8 cellular contexts compared by ENCODE assay signal in genomic region chr3:11581237-11582122, GRCh38.
DNase-seq lines count a peak whose midpoint lies in the region; ATAC-seq, FAIRE-seq and TF ChIP-seq lines count a peak whose summit lies in the region.

No MANE protein-coding gene starts in this region.

- no peak for DNase-seq in GM12891 (ENCODE audit: insufficient read length, low spot score)
- DNase-seq in adipocyte (ENCODE audit: low read depth): no peak
- DNase-seq in hippocampal formation (lab: John Stamatoyannopoulos, UW): peak; percentile 64 to 85
- DNase-seq in sciatic nerve (ENCODE audit: low spot score): no peak
- no peak for DNase-seq in RPMI8226
- DNase-seq in stimulated activated naive CD4-positive, alpha-beta T cell (lab: John Stamatoyannopoulos, UW): no peak
- DNase-seq in activated naive CD4-positive, alpha-beta T cell treated with anti-CD3 and anti-CD28 coated beads, Interleukin-2, amount 10 ng/mL, durations not matched to agents 7 days and 5 days: no peak
- DNase-seq in CD4-positive, alpha-beta memory T cell: no peak

- H3K4me3 Mint-ChIP-seq in activated naive CD4-positive, alpha-beta T cell treated with anti-CD3 and anti-CD28 coated beads, Interleukin-2, amount 10 ng/mL, durations not matched to agents 7 days and 5 days: no peak overlapping the region
- no peak overlapping the region for H3K4me3 Mint-ChIP-seq in CD4-positive, alpha-beta memory T cell

- peak overlapping the region; percentile 72 for H3K9ac ChIP-seq in adipocyte (ENCODE audit: low read length)

- H3K9me3 Mint-ChIP-seq in activated naive CD4-positive, alpha-beta T cell treated with anti-CD3 and anti-CD28 coated beads, Interleukin-2, amount 10 ng/mL, durations not matched to agents 7 days and 5 days: no peaks in the 10 kb centered on the region
- peaks cover 0 to 1% (median 0%) of the 10 kb centered on the region in 8 donors for H3K9me3 Mint-ChIP-seq in CD4-positive, alpha-beta memory T cell

- H3K27me3 Mint-ChIP-seq in activated naive CD4-positive, alpha-beta T cell treated with anti-CD3 and anti-CD28 coated beads, Interleukin-2, amount 10 ng/mL, durations not matched to agents 7 days and 5 days: no peaks in the 10 kb centered on the region
- H3K27me3 Mint-ChIP-seq in CD4-positive, alpha-beta memory T cell: no peaks in the 10 kb centered on the region

- no peaks in the 10 kb centered on the region for H3K9me3 ChIP-seq in adipocyte (ENCODE audit: control insufficient read depth, low read length)
- no peaks in the 10 kb centered on the region for H3K9me3 ChIP-seq in CD4-positive, alpha-beta memory T cell (ENCODE audit: control insufficient read depth in 1 of 2, low read length in 2 of 2)

- intact Hi-C loops in sciatic nerve (cut with DNase I): no loop called here
- intact Hi-C loops in CD4-positive, alpha-beta memory T cell (cut with micrococcal nuclease): no loop called here

- H3K27ac ChIP-seq in CD4-positive, alpha-beta memory T cell (ENCODE audit: low read depth, low read length): no peak overlapping the region

- H3K27me3 ChIP-seq in adipocyte (replicated peaks; ENCODE audit: control insufficient read depth, insufficient read depth, low read length): no peaks in the 10 kb centered on the region
- H3K27me3 ChIP-seq in CD4-positive, alpha-beta memory T cell (ENCODE audit: insufficient read depth, low read length): no peaks in the 10 kb centered on the region

- H3K36me3 ChIP-seq in adipocyte (ENCODE audit: control insufficient read depth, insufficient read depth, low read length, severe bottlenecking): no peaks in the 10 kb centered on the region
- no peaks in the 10 kb centered on the region for H3K36me3 ChIP-seq in CD4-positive, alpha-beta memory T cell (ENCODE audit: insufficient read depth, low read length)

- TF ChIP-seq POLR2A in GM12891 (IDR thresholded peaks at IDR 0.05; ENCODE audit: low read depth, low read length): no peak

- peak overlapping the region; percentile 78 for H3K4me3 ChIP-seq in adipocyte (ENCODE audit: low read length)
- H3K4me3 ChIP-seq in CD4-positive, alpha-beta memory T cell (ENCODE audit: low read length in 2 of 2): no peak overlapping the region

- FAIRE-seq in GM12891 (lab: Jason Lieb, UNC): peak; percentile 52

- ATAC-seq in sciatic nerve: peak; percentile 46

- POLR2A ChIA-PET in CD4-positive, alpha-beta memory T cell (lab: Charles Lee; ENCODE audit: partially characterized antibody): no interaction called here

- H3K4me1 Mint-ChIP-seq in activated naive CD4-positive, alpha-beta T cell treated with anti-CD3 and anti-CD28 coated beads, Interleukin-2, amount 10 ng/mL, durations not matched to agents 7 days and 5 days: peaks cover 23% of the 10 kb centered on the region
- peaks cover 27 to 54% (median 43%) of the 10 kb centered on the region in 4 donors for H3K4me1 Mint-ChIP-seq in CD4-positive, alpha-beta memory T cell

- H3K36me3 Mint-ChIP-seq in activated naive CD4-positive, alpha-beta T cell treated with anti-CD3 and anti-CD28 coated beads, Interleukin-2, amount 10 ng/mL, durations not matched to agents 7 days and 5 days: peaks cover 8% of the 10 kb centered on the region
- peaks cover 6 to 15% of the 10 kb centered on the region in 2 donors for H3K36me3 Mint-ChIP-seq in CD4-positive, alpha-beta memory T cell

- peaks cover 60% of the 10 kb centered on the region for H3K4me1 ChIP-seq in adipocyte (ENCODE audit: control insufficient read depth, insufficient read depth, low read length)
- no peaks in the 10 kb centered on the region for H3K4me1 ChIP-seq in CD4-positive, alpha-beta memory T cell (ENCODE audit: insufficient read depth, low read length)

- H3K27ac Mint-ChIP-seq in activated naive CD4-positive, alpha-beta T cell treated with anti-CD3 and anti-CD28 coated beads, Interleukin-2, amount 10 ng/mL, durations not matched to agents 7 days and 5 days: no peak overlapping the region
- no peak overlapping the region for H3K27ac Mint-ChIP-seq in CD4-positive, alpha-beta memory T cell

- CTCF ChIA-PET in activated naive CD4-positive, alpha-beta T cell treated with anti-CD3 and anti-CD28 coated beads, Interleukin-2, amount 10 ng/mL, durations not matched to agents 7 days and 5 days (lab: Charles Lee): interaction anchor here (0.6 kb wide), 1 partner anchor 296 kb away, joined by 3 read pairs; no protein-coding TSS in a partner anchor
- CTCF ChIA-PET in CD4-positive, alpha-beta memory T cell (lab: Charles Lee; ENCODE audit: partially characterized antibody): interaction anchor here (0.8 kb wide), 1 partner anchor 9 kb away, joined by 3 read pairs; no protein-coding TSS in a partner anchor

TF ChIP-seq in GM12891, 5 proteins besides CTCF, POLR2A, EP300 and RAD21:
- no peak for TF ChIP-seq POU2F2 (IDR thresholded peaks at IDR 0.05; ENCODE audit: low read depth, low read length)
- no peak for TF ChIP-seq TAF1 (IDR thresholded peaks at IDR 0.05; ENCODE audit: low read depth, low read length)
- TF ChIP-seq POLR2AphosphoS5 (IDR thresholded peaks at IDR 0.05; ENCODE audit: low read depth, low read length): no peak
- TF ChIP-seq PAX5 (IDR thresholded peaks at IDR 0.05; ENCODE audit: insufficient read depth, low read length, severe bottlenecking): no peak
- TF ChIP-seq SPI1 (IDR thresholded peaks at IDR 0.05; ENCODE audit: low read depth, low read length): no peak

Comparison
In these comparisons a context has a peak if more than half of its experiments do, and no peak if none do; other contexts are left out.
1. DNase-seq: peak in hippocampal formation (2 of 2); none in GM12891 (single experiment), adipocyte (single experiment), sciatic nerve (single experiment), RPMI8226 (single experiment), stimulated activated naive CD4-positive, alpha-beta T cell (0 of 6), activated naive CD4-positive, alpha-beta T cell treated with anti-CD3 and anti-CD28 coated beads, Interleukin-2, amount 10 ng/mL, durations not matched to agents 7 days and 5 days (single experiment) and CD4-positive, alpha-beta memory T cell (0 of 5).